36 cellular contexts compared by ENCODE assay signal in genomic region chr1:2041887-2042286, GRCh38. TPM values are rescaled to one million over a fixed set of nuclear protein-coding genes. Genes with fewer than 3 reads are reported as not detected.
"Had no signal": no experiment of that assay in that cellular context is flagged by ENCODE, and none has a peak within 500 bp of the region (broad histone marks: within the 10 kb centered on the region; RNA-seq: fewer than 3 reads in every experiment).

No MANE protein-coding gene starts in this region.

- DNase-seq: activated CD4-positive, alpha-beta memory T cell treated with anti-CD3 and anti-CD28 coated beads for 36 hours; activated CD4-positive, alpha-beta T cell treated with anti-CD3 and anti-CD28 coated beads, Interleukin-2, amount 10 ng/mL, durations not matched to agents 24 days and 14 days; activated CD4-positive, CD25-positive, alpha-beta regulatory T cell treated with anti-CD3 and anti-CD28 coated beads, Interleukin-2, amount 50 U/mL, for 72 hours; activated CD8-positive, alpha-beta memory T cell treated with anti-CD3 and anti-CD28 coated beads, Interleukin-2, amount 50 U/mL, for 4 hours; activated effector memory CD4-positive, alpha-beta T cell treated with anti-CD3 and anti-CD28 coated beads, Interleukin-2, amount 50 U/mL, for 16 hours; activated naive CD4-positive, alpha-beta T cell treated with anti-CD3 and anti-CD28 coated beads, Interleukin-2, amount 10 ng/mL, durations not matched to agents 7 days and 5 days; activated T-cell treated with anti-CD3 and anti-CD28 coated beads, Interleukin-2, amount 50 U/mL, for 1 hour; amniotic stem cell; brain microvascular endothelial cell; caudate nucleus; endodermal cell; foreskin fibroblast; head of caudate nucleus; hypothalamus; immature natural killer cell; left colon; mammary epithelial cell; pancreas; retina; sigmoid colon; small intestine; stimulated activated CD4-positive, alpha-beta T cell treated with anti-CD3 and anti-CD28 coated beads, Interleukin-4, amount 100 ng/mL, for 4 hours; stimulated activated CD8-positive, alpha-beta memory T cell treated with anti-CD3 and anti-CD28 coated beads, Interleukin-4, amount 100 ng/mL, for 48 hours; T-helper 2 cell; tibial artery had no signal

- H3K27me3 ChIP-seq: pancreas had no signal

- H3K36me3 ChIP-seq: brain microvascular endothelial cell, pancreas, prostate gland, sigmoid colon, suprapubic skin, tibial artery had no signal

- FAIRE-seq: astrocyte, kidney, pancreas, small intestine had no signal

- H3K9me3 ChIP-seq: pancreas, prostate gland, suprapubic skin had no signal

- H3K27ac ChIP-seq: brain microvascular endothelial cell, pancreas, prostate gland, sigmoid colon, suprapubic skin, tibial artery had no signal

- ATAC-seq: esophagus mucosa; left colon; pancreas; stimulated activated memory B cell treated with anti-CD40 and anti-IgM and Interleukin-4, amounts not matched to agents 10 μg/mL and 1 μg/mL and 100 μg/mL, for 72 hours had no signal

- H3K4me3 ChIP-seq: pancreas, prostate gland, sigmoid colon, suprapubic skin, tibial artery had no signal

RNA-seq across cellular contexts. Expression of gene GABRD, which starts 22.7 kb away (rescaled TPM):
- total RNA-seq: activated CD4-positive, alpha-beta memory T cell treated with anti-CD3 and anti-CD28 coated beads for 36 hours; activated CD4-positive, alpha-beta T cell treated with anti-CD3 and anti-CD28 coated beads, Interleukin-2, amount 10 ng/mL, durations not matched to agents 24 days and 14 days; activated CD8-positive, alpha-beta memory T cell treated with anti-CD3 and anti-CD28 coated beads for 36 hours; astrocyte; chondrocyte; endodermal cell; left colon; liver; mammary epithelial cell; sigmoid colon had no signal
- polyA plus RNA-seq: immature natural killer cell, mammary epithelial cell had no signal

RNA-seq across cellular contexts. Expression of gene CFAP74, which starts 38.3 kb away (rescaled TPM):
- total RNA-seq: activated CD4-positive, alpha-beta memory T cell treated with anti-CD3 and anti-CD28 coated beads for 36 hours; activated CD4-positive, alpha-beta T cell treated with anti-CD3 and anti-CD28 coated beads, Interleukin-2, amount 10 ng/mL, durations not matched to agents 24 days and 14 days; activated CD8-positive, alpha-beta memory T cell treated with anti-CD3 and anti-CD28 coated beads for 36 hours; activated T-helper 1 cell treated with anti-CD3 and anti-CD28 coated beads, Interleukin-12 subunit alpha, Interleukin-12 subunit beta, Interleukin-2, Interleukin-4 antibody, amounts not matched to agents 30 ng/mL and 10 ng/mL and 1 ng/mL, durations not matched to agents 14 hours and 24 hours and 36 hours; astrocyte; chondrocyte; esophagus mucosa; kidney; left colon; mucosa of gallbladder; pancreas; suprapubic skin had no signal
- polyA plus RNA-seq: immature natural killer cell, mammary epithelial cell had no signal
